7 cellular contexts compared by ENCODE assay signal in the genomic region with DNA sequence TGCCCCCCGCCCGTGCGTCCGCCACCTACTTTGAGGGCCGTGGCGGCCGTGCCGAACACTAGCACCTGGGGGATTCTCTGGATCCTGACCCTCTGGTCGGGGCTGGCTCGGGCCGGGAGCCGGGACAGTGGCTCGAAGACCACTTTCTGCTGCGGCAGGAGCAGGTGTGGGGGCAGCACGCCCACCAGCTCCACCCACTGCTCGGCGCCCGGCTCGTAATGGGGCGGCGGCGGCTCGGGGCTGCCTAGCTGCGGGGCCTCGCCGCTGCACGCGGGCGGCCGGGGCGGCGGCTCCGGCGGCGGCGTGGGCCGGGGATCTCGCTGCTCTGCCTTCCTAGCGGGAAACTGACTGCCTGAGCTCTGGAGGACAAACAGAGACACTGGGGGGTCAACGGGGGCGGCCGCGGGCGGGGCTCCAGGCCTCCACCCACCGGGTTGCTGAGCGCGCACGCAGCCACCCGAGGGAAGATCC. TPM values are rescaled to one million over a fixed set of nuclear protein-coding genes. Genes with fewer than 3 reads are reported as not detected.
DNase-seq lines count a peak whose midpoint lies in the region; ATAC-seq and TF ChIP-seq lines count a peak whose summit lies in the region.
"Had no signal": no experiment of that assay in that cellular context is flagged by ENCODE, and none has a peak within 500 bp of the region (broad histone marks: within the 10 kb centered on the region; RNA-seq: fewer than 3 reads in every experiment).

No MANE protein-coding gene starts in this region.

- H2AFZ ChIP-seq in smooth muscle cell (ENCODE audit: low read depth): no peak overlapping the region

- peak; percentile 15 for ATAC-seq in foreskin keratinocyte

- H3K4me3 ChIP-seq in Peyer's patch (peak overlapping the region; percentile 40 to 57 (median 50)), smooth muscle cell (peak overlapping the region; percentile 42), WERI-Rb-1 (ENCODE audit: low read depth, low read length) (no peak overlapping the region)
- H3K4me3 ChIP-seq: K562 had no signal

- peaks cover 0 to 33% (median 0%) of the 10 kb centered on the region in 3 donors for H3K36me3 ChIP-seq in Peyer's patch
- no peaks in the 10 kb centered on the region for H3K36me3 ChIP-seq in smooth muscle cell (ENCODE audit: low read depth)
- peaks cover 32% of the 10 kb centered on the region for H3K36me3 ChIP-seq in WERI-Rb-1

- H3K27me3 ChIP-seq in Peyer's patch (no peaks in the 10 kb centered on the region), foreskin keratinocyte (no peaks in the 10 kb centered on the region), smooth muscle cell (ENCODE audit: low read depth) (no peaks in the 10 kb centered on the region), WERI-Rb-1 (ENCODE audit: insufficient read depth, low read depth, severe bottlenecking) (no peaks in the 10 kb centered on the region)

- H3K9ac ChIP-seq in smooth muscle cell (ENCODE audit: low read depth): no peak overlapping the region

- WGBS in smooth muscle cell (ENCODE audit: low lambda C conversion rate): 1% methylated on average over 24 of the region's 49 CpGs

- DNase-seq in Peyer's patch (no peak), foreskin keratinocyte (no peak), smooth muscle cell (lab: John Stamatoyannopoulos, UW; ENCODE audit: unreplicated experiment) (peak; percentile 53), NCI-H226 (no peak), WERI-Rb-1 (no peak)
- no peak for DNase-seq in activated CD4-positive, alpha-beta T cell treated with anti-CD3 and anti-CD28 coated beads for 1 hour

- peak overlapping the region; percentile 86 for H3K4me2 ChIP-seq in smooth muscle cell

- no peaks in the 10 kb centered on the region for H4K20me1 ChIP-seq in smooth muscle cell (ENCODE audit: low read depth)

- H3K79me2 ChIP-seq in smooth muscle cell (ENCODE audit: low read depth): no peaks in the 10 kb centered on the region

- H3K9me3 ChIP-seq in Peyer's patch (no peaks in the 10 kb centered on the region), smooth muscle cell (replicated peaks; ENCODE audit: low read depth) (no peaks in the 10 kb centered on the region), WERI-Rb-1 (ENCODE audit: severe bottlenecking) (no peaks in the 10 kb centered on the region)

- peaks cover 0 to 26% (median 14%) of the 10 kb centered on the region in 4 donors for H3K4me1 ChIP-seq in Peyer's patch
- no peaks in the 10 kb centered on the region for H3K4me1 ChIP-seq in foreskin keratinocyte
- peaks cover 6% of the 10 kb centered on the region for H3K4me1 ChIP-seq in smooth muscle cell (ENCODE audit: low read depth)

- no peaks in the 10 kb centered on the region for H3F3A ChIP-seq in smooth muscle cell (ENCODE audit: low read depth)

- H3K27ac ChIP-seq in Peyer's patch: peak overlapping the region; percentile 60 to 74 (median 70)
- H3K27ac ChIP-seq in foreskin keratinocyte: no peak overlapping the region
- no peak overlapping the region for H3K27ac ChIP-seq in smooth muscle cell (ENCODE audit: low read depth)
- H3K27ac ChIP-seq in WERI-Rb-1: no peak overlapping the region

- TF ChIP-seq CTCF in Peyer's patch (IDR thresholded peaks at IDR 0.05): no peak
- no peak for TF ChIP-seq CTCF in foreskin keratinocyte (conservative IDR thresholded peaks at IDR 0.05)
- no peak for TF ChIP-seq CTCF in smooth muscle cell (IDR thresholded peaks at IDR 0.05; ENCODE audit: borderline replicate concordance, insufficient read depth, poor library complexity, severe bottlenecking)
- TF ChIP-seq CTCF in WERI-Rb-1 (IDR thresholded peaks at IDR 0.05; ENCODE audit: low read depth, low read length): no peak

- no peak for TF ChIP-seq POLR2A in Peyer's patch (IDR thresholded peaks at IDR 0.05)

RNA-seq across cellular contexts. Expression of gene DCAF15, which starts 26.4 kb away (rescaled TPM):
- total RNA-seq in Peyer's patch: 10 to 100 TPM; 15.8 to 64.4 (median 31.4) TPM
- 32.6 and 33.9 TPM in 2 replicates for total RNA-seq in foreskin keratinocyte
- 37.1 and 42.8 TPM in 2 replicates for polyA plus RNA-seq in foreskin keratinocyte
- 12.4 and 15.9 TPM in 2 replicates for total RNA-seq in smooth muscle cell
- 27.0 and 30.9 TPM in 2 replicates for polyA plus RNA-seq in smooth muscle cell

RNA-seq across cellular contexts. Expression of gene RFX1, which starts 27.4 kb away (rescaled TPM):
- total RNA-seq in Peyer's patch: 10 to 100 TPM in 2 of 4 donors, 1 to 10 TPM in 2; 5.8 to 19.0 (median 9.6) TPM
- total RNA-seq in foreskin keratinocyte: 4.2 and 4.6 TPM in 2 replicates
- 3.2 and 3.7 TPM in 2 replicates for polyA plus RNA-seq in foreskin keratinocyte
- total RNA-seq in smooth muscle cell: 0.45 and 2.2 TPM in 2 replicates
- 2.2 and 2.8 TPM in 2 replicates for polyA plus RNA-seq in smooth muscle cell

RNA-seq across cellular contexts. Expression of gene PODNL1, which starts 40.5 kb away (rescaled TPM):
- under 1 TPM in 1 of 4 donors, not detected in 3; 0.35 TPM for total RNA-seq in Peyer's patch
- 0.28 and 0.44 TPM in 2 replicates for total RNA-seq in foreskin keratinocyte
- 0.39 and 0.99 TPM in 2 replicates for polyA plus RNA-seq in foreskin keratinocyte
- 5.2 and 8.9 TPM in 2 replicates for total RNA-seq in smooth muscle cell
- 34.3 and 53.9 TPM in 2 replicates for polyA plus RNA-seq in smooth muscle cell

RNA-seq across cellular contexts. Expression of gene RLN3, which starts 49.2 kb away (rescaled TPM):
- total RNA-seq in Peyer's patch: not detected
- not detected in 2 replicates for total RNA-seq in foreskin keratinocyte
- polyA plus RNA-seq in foreskin keratinocyte: not detected in 2 replicates
- not detected in 2 replicates for total RNA-seq in smooth muscle cell
- polyA plus RNA-seq in smooth muscle cell: not detected in 2 replicates

RNA-seq across cellular contexts. Expression of gene IL27RA, which starts 52.8 kb away (rescaled TPM):
- total RNA-seq in Peyer's patch: 1 to 10 TPM in 3 of 4 donors, under 1 TPM in 1; 0.85 to 7.4 (median 2.0) TPM
- total RNA-seq in foreskin keratinocyte: 7.8 and 8.3 TPM in 2 replicates
- polyA plus RNA-seq in foreskin keratinocyte: 6.5 and 6.7 TPM in 2 replicates
- total RNA-seq in smooth muscle cell: 1.4 and 3.1 TPM in 2 replicates
- 3.8 and 7.1 TPM in 2 replicates for polyA plus RNA-seq in smooth muscle cell

Comparison
In these comparisons a context has a peak if more than half of its experiments do, and no peak if none do; other contexts are left out.
1. H3K27ac ChIP-seq: peak in Peyer's patch (4 of 4); none in foreskin keratinocyte (single experiment), smooth muscle cell (single experiment) and WERI-Rb-1 (single experiment).